16 cellular contexts compared by ENCODE assay signal in genomic region chr16:66020642-66021041, GRCh38.
DNase-seq lines count a peak whose midpoint lies in the region; TF ChIP-seq lines count a peak whose summit lies in the region.
"Had no signal": no experiment of that assay in that cellular context is flagged by ENCODE, and none has a peak within 500 bp of the region (broad histone marks: within the 10 kb centered on the region; RNA-seq: fewer than 3 reads in every experiment).

No MANE protein-coding gene starts in this region.

- H3K27me3 Mint-ChIP-seq in nephron progenitor cell (ENCODE audit: low read depth, poor library complexity) = peaks cover 4% of the 10 kb centered on the region

- H3K36me3 Mint-ChIP-seq in nephron progenitor cell (ENCODE audit: low read depth) = peaks cover 7% of the 10 kb centered on the region
- H3K36me3 Mint-ChIP-seq: activated naive CD4-positive, alpha-beta T cell treated with anti-CD3 and anti-CD28 coated beads, Interleukin-2, amount 50 U/mL, for 24 hours had no signal

- H3K4me3 Mint-ChIP-seq in nephron progenitor cell = no peak overlapping the region
- H3K4me3 Mint-ChIP-seq: activated naive CD4-positive, alpha-beta T cell treated with anti-CD3 and anti-CD28 coated beads, Interleukin-2, amount 50 U/mL, for 24 hours had no signal

- H3K4me3 ChIP-seq in fibroblast of mammary gland (ENCODE audit: control insufficient read depth, low read depth, low read length) = no peak overlapping the region
- H3K4me3 ChIP-seq: heart left ventricle, SK-N-MC, tibial artery had no signal

- DNase-seq in GM13976 (ENCODE audit: low spot score) (peak; percentile 13), HCEC 1CT (peak; percentile 85), HS-27A (ENCODE audit: low read depth) (peak; percentile 51), fibroblast of mammary gland (ENCODE audit: low read depth) (peak; percentile 94), SHP77 (lab: John Stamatoyannopoulos, UW) (no peak), nephron progenitor cell (no peak), posterior vena cava (ENCODE audit: low spot score) (no peak)
- no peak for DNase-seq in activated effector memory CD4-positive, alpha-beta T cell treated with anti-CD3 and anti-CD28 coated beads, Interleukin-2, amount 50 U/mL, for 16 hours
- DNase-seq: dermis blood vessel endothelial cell, DMS 273 treated with DMSO at 0.1 percent for 48 hours, heart left ventricle, KBM-7, NCI-H2227 treated with DMSO at 0.1 percent for 48 hours, tibial artery had no signal

- H3K9me3 Mint-ChIP-seq in nephron progenitor cell = peaks cover 40% of the 10 kb centered on the region

- H3K4me1 Mint-ChIP-seq in nephron progenitor cell = no peaks in the 10 kb centered on the region
- H3K4me1 Mint-ChIP-seq: activated naive CD4-positive, alpha-beta T cell treated with anti-CD3 and anti-CD28 coated beads, Interleukin-2, amount 50 U/mL, for 24 hours had no signal

- no peak overlapping the region for H3K27ac Mint-ChIP-seq in nephron progenitor cell
- H3K27ac Mint-ChIP-seq: activated naive CD4-positive, alpha-beta T cell treated with anti-CD3 and anti-CD28 coated beads, Interleukin-2, amount 50 U/mL, for 24 hours had no signal

- intact Hi-C loops in posterior vena cava (cut with DNase I) = no loop called here

- in situ Hi-C loops in GM13976 (cut with MboI; ENCODE audit: low sequenced_read_pairs, unreplicated experiment) = no loop called here

- TF ChIP-seq CTCF in GM13976 (IDR thresholded peaks at IDR 0.05; ENCODE audit: borderline replicate concordance, control extremely low read depth, extremely low read depth, insufficient read depth, missing control alignments) (no peak), fibroblast of mammary gland (conservative IDR thresholded peaks at IDR 0.05; ENCODE audit: control insufficient read depth, insufficient read depth, low read depth, low read length) (no peak), nephron progenitor cell (IDR thresholded peaks at IDR 0.05) (no peak)

Comparison
In these comparisons a context has a peak if more than half of its experiments do, and no peak if none do; other contexts are left out.
1. DNase-seq: peak in GM13976 (single experiment), HCEC 1CT (single experiment), HS-27A (single experiment) and fibroblast of mammary gland (single experiment); none in activated effector memory CD4-positive, alpha-beta T cell treated with anti-CD3 and anti-CD28 coated beads, Interleukin-2, amount 50 U/mL, for 16 hours (single experiment), SHP77 (0 of 2), nephron progenitor cell (single experiment) and posterior vena cava (single experiment).